In genomic region chr12:104703372-104703771, GRCh38 we compare ENCODE assay signal across 21 cellular contexts.
A peak's percentile ranks its signal among the peaks of the same experiment; 100 is the strongest.
DNase-seq lines count a peak whose midpoint lies in the region; ATAC-seq and TF ChIP-seq lines count a peak whose summit lies in the region.
"Had no signal": no experiment of that assay in that cellular context is flagged by ENCODE, and none has a peak within 500 bp of the region (broad histone marks: within the 10 kb centered on the region; RNA-seq: fewer than 3 reads in every experiment).

No MANE protein-coding gene starts in this region.

- H3K4me1 ChIP-seq in GM23338 (ENCODE audit: insufficient read depth), result peaks cover 26% of the 10 kb centered on the region
- H3K4me1 ChIP-seq: BE2C had no signal

- H3K9me3 Mint-ChIP-seq in activated naive CD4-positive, alpha-beta T cell treated with anti-CD3 and anti-CD28 coated beads, Interleukin-2, amount 50 U/mL, for 24 hours, result no peaks in the 10 kb centered on the region
- H3K9me3 Mint-ChIP-seq in GM23338, result no peaks in the 10 kb centered on the region
- H3K9me3 Mint-ChIP-seq in central memory CD8-positive, alpha-beta T cell, result no peaks in the 10 kb centered on the region

- DNase-seq in activated naive CD4-positive, alpha-beta T cell (lab: John Stamatoyannopoulos, UW), result no peak
- DNase-seq in GM23338 (ENCODE audit: low spot score), result no peak
- DNase-seq in central memory CD8-positive, alpha-beta T cell (ENCODE audit: low spot score in 2 of 2), result no peak
- no peak for DNase-seq in retinal pigment epithelial cell (ENCODE audit: low read depth)
- no peak for DNase-seq in GM19238 (ENCODE audit: insufficient read length, low spot score)
- DNase-seq: ACHN; activated CD4-positive, alpha-beta T cell treated with anti-CD3 and anti-CD28 coated beads for 48 hours; activated CD8-positive, alpha-beta memory T cell treated with anti-CD3 and anti-CD28 coated beads, Interleukin-2, amount 50 U/mL, for 4 hours; BE2C; cerebellar nuclear complex; NCI-H1436; NCI-H510A; occipital lobe; SK-N-SH; substantia nigra had no signal

- H3K27ac Mint-ChIP-seq in activated naive CD4-positive, alpha-beta T cell treated with anti-CD3 and anti-CD28 coated beads, Interleukin-2, amount 50 U/mL, for 24 hours, result peak overlapping the region; percentile 35
- no peak overlapping the region for H3K27ac Mint-ChIP-seq in GM23338
- H3K27ac Mint-ChIP-seq in central memory CD8-positive, alpha-beta T cell (ENCODE audit: low read depth), result peak overlapping the region; percentile 35

- no peak overlapping the region for H3K27ac ChIP-seq in GM23338 (ENCODE audit: low read depth)
- H3K27ac ChIP-seq: HL-60, VCaP had no signal

- H3K79me2 ChIP-seq in GM23338 (replicated peaks; ENCODE audit: insufficient read depth), result no peaks in the 10 kb centered on the region

- no peak for TF ChIP-seq POLR2A in GM18505 (IDR thresholded peaks at IDR 0.05; ENCODE audit: borderline replicate concordance, extremely low read depth, insufficient read depth, insufficient read length)

- H2AFZ ChIP-seq in GM23338, result no peak overlapping the region

- H3K4me3 ChIP-seq in GM23338 (no peak overlapping the region), retinal pigment epithelial cell (ENCODE audit: low read length) (no peak overlapping the region)
- H3K4me3 ChIP-seq: skin epidermis had no signal

- H3F3A ChIP-seq in GM23338 (replicated peaks; ENCODE audit: low read depth), result no peaks in the 10 kb centered on the region

- H4K20me1 ChIP-seq in GM23338 (replicated peaks; ENCODE audit: insufficient read depth), result no peaks in the 10 kb centered on the region; the same call in 1 of the 2 replicates

- peaks cover 34% of the 10 kb centered on the region for H3K4me1 Mint-ChIP-seq in activated naive CD4-positive, alpha-beta T cell treated with anti-CD3 and anti-CD28 coated beads, Interleukin-2, amount 50 U/mL, for 24 hours
- H3K4me1 Mint-ChIP-seq in GM23338, result peaks cover 52% of the 10 kb centered on the region
- H3K4me1 Mint-ChIP-seq in central memory CD8-positive, alpha-beta T cell, result peaks cover 65% of the 10 kb centered on the region

- no peaks in the 10 kb centered on the region for H3K27me3 Mint-ChIP-seq in activated naive CD4-positive, alpha-beta T cell treated with anti-CD3 and anti-CD28 coated beads, Interleukin-2, amount 50 U/mL, for 24 hours
- H3K27me3 Mint-ChIP-seq in GM23338 (ENCODE audit: insufficient read depth, low read depth, poor library complexity), result peaks cover 15% of the 10 kb centered on the region
- H3K27me3 Mint-ChIP-seq in central memory CD8-positive, alpha-beta T cell, result no peaks in the 10 kb centered on the region

- H3K36me3 ChIP-seq in GM23338 (ENCODE audit: insufficient read depth), result no peaks in the 10 kb centered on the region
- H3K36me3 ChIP-seq: BE2C had no signal

- no peaks in the 10 kb centered on the region for H3K9me2 ChIP-seq in GM23338 (ENCODE audit: insufficient read depth)
- H3K9me2 ChIP-seq: SK-N-SH had no signal

- no peak overlapping the region for H3K4me2 ChIP-seq in GM23338
- H3K4me2 ChIP-seq: SK-N-SH had no signal

- ATAC-seq in GM23338, result peak; percentile 14; the same call in 1 of the 3 replicates
- ATAC-seq in central memory CD8-positive, alpha-beta T cell (replicated peaks; ENCODE audit: extremely low read depth, poor library complexity, severe bottlenecking), result no peak
- no peak for ATAC-seq in GM19467 (IDR thresholded peaks at IDR 0.05; ENCODE audit: unreplicated experiment)
- ATAC-seq in GM18505 (IDR thresholded peaks at IDR 0.05; ENCODE audit: unreplicated experiment), result no peak

- H3K27me3 ChIP-seq in GM23338 (ENCODE audit: insufficient read depth), result no peaks in the 10 kb centered on the region
- H3K27me3 ChIP-seq: BE2C had no signal

- no peak overlapping the region for H3K4me3 Mint-ChIP-seq in activated naive CD4-positive, alpha-beta T cell treated with anti-CD3 and anti-CD28 coated beads, Interleukin-2, amount 50 U/mL, for 24 hours
- no peak overlapping the region for H3K4me3 Mint-ChIP-seq in GM23338
- H3K4me3 Mint-ChIP-seq in central memory CD8-positive, alpha-beta T cell, result no peak overlapping the region

- H3K36me3 Mint-ChIP-seq in activated naive CD4-positive, alpha-beta T cell treated with anti-CD3 and anti-CD28 coated beads, Interleukin-2, amount 50 U/mL, for 24 hours, result peaks cover 1% of the 10 kb centered on the region
- no peaks in the 10 kb centered on the region for H3K36me3 Mint-ChIP-seq in GM23338 (ENCODE audit: low read depth)
- H3K36me3 Mint-ChIP-seq in central memory CD8-positive, alpha-beta T cell (ENCODE audit: insufficient read depth), result peaks cover 16% of the 10 kb centered on the region

- TF ChIP-seq CTCF in GM23338 (conservative IDR thresholded peaks at IDR 0.05; ENCODE audit: low read depth in 2 of 2) (no peak), retinal pigment epithelial cell (conservative IDR thresholded peaks at IDR 0.05; ENCODE audit: low read depth, low read length) (peak; percentile 16)

TF ChIP-seq in GM23338, 12 proteins besides CTCF, POLR2A, EP300 and RAD21:
- TF ChIP-seq CREB1 (CRISPR knock-in tag; IDR thresholded peaks at IDR 0.05; ENCODE audit: low read depth), result no peak
